ENCODE assay signal across 6 cellular contexts in genomic region chr12:90501412-90501811, GRCh38.
"Had no signal": no experiment of that assay in that cellular context is flagged by ENCODE, and none has a peak within 500 bp of the region (broad histone marks: within the 10 kb centered on the region; RNA-seq: fewer than 3 reads in every experiment).

No MANE protein-coding gene starts in this region.

- FAIRE-seq: HTR-8/SVneo, K562 had no signal

- H3K27ac ChIP-seq: HL-60, KMS-11 had no signal

- DNase-seq: KBM-7, KG1 had no signal

- H3K4me2 ChIP-seq: KMS-11 had no signal

- H3K9ac ChIP-seq: KMS-11 had no signal

- ATAC-seq: K562 had no signal

- H3K4me3 ChIP-seq: K562 had no signal
